ENCODE assay signal across 1 cellular context in the genomic region with DNA sequence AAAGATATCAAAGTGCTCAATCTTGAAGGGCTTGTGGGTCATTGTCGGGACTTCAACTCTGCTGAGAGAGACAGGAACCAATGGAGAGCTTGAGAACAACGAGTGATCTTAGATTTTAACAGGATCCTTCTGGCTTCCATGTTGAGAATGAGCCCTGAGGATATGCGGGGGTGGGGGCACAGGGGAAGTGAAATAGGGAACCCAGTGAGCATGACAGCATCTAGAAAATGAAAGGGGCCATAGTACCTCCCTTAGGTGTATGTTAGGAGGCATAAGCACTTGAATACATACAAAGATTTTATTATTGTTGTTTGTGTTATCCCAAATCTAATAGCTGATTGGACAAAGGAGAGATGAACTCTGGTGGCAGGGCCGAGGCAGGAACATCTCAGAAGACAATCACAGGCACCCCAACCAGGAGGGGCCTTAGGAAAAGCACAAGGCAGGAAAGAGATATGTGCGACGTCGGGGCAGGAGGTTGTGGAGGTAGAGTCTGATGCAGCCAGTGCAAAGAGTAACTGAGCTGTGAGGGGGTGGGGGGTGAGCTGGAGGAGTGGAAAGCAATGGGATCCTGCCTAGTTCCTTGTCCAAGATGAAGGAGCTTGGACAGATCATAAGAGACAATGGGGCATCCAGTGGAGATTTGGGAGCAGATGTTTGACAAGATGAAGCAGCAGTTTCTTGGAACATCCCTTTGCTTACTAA.
TF ChIP-seq lines count a peak whose summit lies in the region.

No MANE protein-coding gene starts in this region.

TF ChIP-seq in GM23338, 12 proteins besides CTCF, POLR2A, EP300 and RAD21 (continued from another document):
- TF ChIP-seq EZH2phosphoT487 (IDR thresholded peaks at IDR 0.05; ENCODE audit: unreplicated experiment) (no peak), ETS1 (IDR thresholded peaks at IDR 0.05) (no peak), NANOG (IDR thresholded peaks at IDR 0.05; ENCODE audit: borderline replicate concordance) (no peak), ZNF114 (CRISPR knock-in tag; IDR thresholded peaks at IDR 0.05) (no peak), CREB1 (CRISPR knock-in tag; IDR thresholded peaks at IDR 0.05; ENCODE audit: low read depth) (no peak), ZNF331 (CRISPR knock-in tag; IDR thresholded peaks at IDR 0.05; ENCODE audit: low read depth) (no peak), EZH2 (IDR thresholded peaks at IDR 0.05; ENCODE audit: low read depth, unreplicated experiment) (no peak), JUNB (IDR thresholded peaks at IDR 0.05; ENCODE audit: unreplicated experiment) (no peak), POLR2AphosphoS5 (IDR thresholded peaks at IDR 0.05; ENCODE audit: low read depth) (no peak)
- TF ChIP-seq, protein P1, sequence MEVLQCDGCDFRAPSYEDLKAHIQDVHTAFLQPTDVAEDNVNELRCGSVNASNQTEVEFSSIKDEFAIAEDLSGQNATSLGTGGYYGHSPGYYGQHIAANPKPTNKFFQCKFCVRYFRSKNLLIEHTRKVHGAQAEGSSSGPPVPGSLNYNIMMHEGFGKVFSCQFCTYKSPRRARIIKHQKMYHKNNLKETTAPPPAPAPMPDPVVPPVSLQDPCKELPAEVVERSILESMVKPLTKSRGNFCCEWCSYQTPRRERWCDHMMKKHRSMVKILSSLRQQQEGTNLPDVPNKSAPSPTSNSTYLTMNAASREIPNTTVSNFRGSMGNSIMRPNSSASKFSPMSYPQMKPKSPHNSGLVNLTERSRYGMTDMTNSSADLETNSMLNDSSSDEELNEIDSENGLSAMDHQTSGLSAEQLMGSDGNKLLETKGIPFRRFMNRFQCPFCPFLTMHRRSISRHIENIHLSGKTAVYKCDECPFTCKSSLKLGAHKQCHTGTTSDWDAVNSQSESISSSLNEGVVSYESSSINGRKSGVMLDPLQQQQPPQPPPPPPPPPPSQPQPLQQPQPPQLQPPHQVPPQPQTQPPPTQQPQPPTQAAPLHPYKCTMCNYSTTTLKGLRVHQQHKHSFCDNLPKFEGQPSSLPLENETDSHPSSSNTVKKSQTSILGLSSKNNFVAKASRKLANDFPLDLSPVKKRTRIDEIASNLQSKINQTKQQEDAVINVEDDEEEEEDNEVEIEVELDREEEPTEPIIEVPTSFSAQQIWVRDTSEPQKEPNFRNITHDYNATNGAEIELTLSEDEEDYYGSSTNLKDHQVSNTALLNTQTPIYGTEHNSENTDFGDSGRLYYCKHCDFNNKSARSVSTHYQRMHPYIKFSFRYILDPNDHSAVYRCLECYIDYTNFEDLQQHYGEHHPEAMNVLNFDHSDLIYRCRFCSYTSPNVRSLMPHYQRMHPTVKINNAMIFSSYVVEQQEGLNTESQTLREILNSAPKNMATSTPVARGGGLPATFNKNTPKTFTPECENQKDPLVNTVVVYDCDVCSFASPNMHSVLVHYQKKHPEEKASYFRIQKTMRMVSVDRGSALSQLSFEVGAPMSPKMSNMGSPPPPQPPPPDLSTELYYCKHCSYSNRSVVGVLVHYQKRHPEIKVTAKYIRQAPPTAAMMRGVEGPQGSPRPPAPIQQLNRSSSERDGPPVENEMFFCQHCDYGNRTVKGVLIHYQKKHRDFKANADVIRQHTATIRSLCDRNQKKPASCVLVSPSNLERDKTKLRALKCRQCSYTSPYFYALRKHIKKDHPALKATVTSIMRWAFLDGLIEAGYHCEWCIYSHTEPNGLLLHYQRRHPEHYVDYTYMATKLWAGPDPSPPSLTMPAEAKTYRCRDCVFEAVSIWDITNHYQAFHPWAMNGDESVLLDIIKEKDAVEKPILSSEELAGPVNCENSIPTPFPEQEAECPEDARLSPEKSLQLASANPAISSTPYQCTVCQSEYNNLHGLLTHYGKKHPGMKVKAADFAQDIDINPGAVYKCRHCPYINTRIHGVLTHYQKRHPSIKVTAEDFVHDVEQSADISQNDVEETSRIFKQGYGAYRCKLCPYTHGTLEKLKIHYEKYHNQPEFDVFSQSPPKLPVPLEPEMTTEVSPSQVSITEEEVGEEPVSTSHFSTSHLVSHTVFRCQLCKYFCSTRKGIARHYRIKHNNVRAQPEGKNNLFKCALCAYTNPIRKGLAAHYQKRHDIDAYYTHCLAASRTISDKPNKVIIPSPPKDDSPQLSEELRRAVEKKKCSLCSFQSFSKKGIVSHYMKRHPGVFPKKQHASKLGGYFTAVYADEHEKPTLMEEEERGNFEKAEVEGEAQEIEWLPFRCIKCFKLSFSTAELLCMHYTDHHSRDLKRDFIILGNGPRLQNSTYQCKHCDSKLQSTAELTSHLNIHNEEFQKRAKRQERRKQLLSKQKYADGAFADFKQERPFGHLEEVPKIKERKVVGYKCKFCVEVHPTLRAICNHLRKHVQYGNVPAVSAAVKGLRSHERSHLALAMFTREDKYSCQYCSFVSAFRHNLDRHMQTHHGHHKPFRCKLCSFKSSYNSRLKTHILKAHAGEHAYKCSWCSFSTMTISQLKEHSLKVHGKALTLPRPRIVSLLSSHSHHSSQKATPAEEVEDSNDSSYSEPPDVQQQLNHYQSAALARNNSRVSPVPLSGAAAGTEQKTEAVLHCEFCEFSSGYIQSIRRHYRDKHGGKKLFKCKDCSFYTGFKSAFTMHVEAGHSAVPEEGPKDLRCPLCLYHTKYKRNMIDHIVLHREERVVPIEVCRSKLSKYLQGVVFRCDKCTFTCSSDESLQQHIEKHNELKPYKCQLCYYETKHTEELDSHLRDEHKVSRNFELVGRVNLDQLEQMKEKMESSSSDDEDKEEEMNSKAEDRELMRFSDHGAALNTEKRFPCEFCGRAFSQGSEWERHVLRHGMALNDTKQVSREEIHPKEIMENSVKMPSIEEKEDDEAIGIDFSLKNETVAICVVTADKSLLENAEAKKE (CRISPR knock-in tag; IDR thresholded peaks at IDR 0.05), result no peak
